In the genomic region with DNA sequence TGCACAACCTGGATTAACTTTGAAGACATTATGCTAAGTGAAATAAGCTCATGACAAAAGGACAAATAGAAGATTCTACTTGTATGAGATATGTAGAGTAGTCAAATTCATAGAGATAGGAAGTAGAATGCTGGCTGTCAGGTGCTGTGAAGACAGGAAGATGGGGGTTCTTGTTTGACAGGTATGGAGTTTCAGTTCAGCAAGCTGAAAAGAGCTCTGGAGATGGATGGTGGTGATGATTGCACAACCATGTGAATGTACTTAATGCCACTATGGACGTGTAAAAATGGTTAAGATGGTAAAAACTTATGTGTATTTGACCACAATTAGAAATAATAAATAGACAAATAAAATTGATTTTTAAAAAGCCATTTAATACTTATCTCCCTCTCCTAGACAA, we compare ENCODE assay signal across 2 cellular contexts.
A peak's percentile ranks its signal among the peaks of the same experiment; 100 is the strongest.
TF ChIP-seq lines count a peak whose summit lies in the region.

No MANE protein-coding gene starts in this region.

TF ChIP-seq in GM12878, 131 proteins besides CTCF, POLR2A, EP300 and RAD21 (continued from another document):
- TF ChIP-seq CEBPB (IDR thresholded peaks at IDR 0.05; ENCODE audit: borderline replicate concordance in 1 of 2, low read depth in 2 of 2, low read length in 2 of 2): peak in 1 of 2 experiments; percentile 66; a peak in 1 of 4 replicates

TF ChIP-seq in WTC11, 78 proteins besides CTCF, POLR2A, EP300 and RAD21 (continued from another document):
- TF ChIP-seq, protein P1, sequence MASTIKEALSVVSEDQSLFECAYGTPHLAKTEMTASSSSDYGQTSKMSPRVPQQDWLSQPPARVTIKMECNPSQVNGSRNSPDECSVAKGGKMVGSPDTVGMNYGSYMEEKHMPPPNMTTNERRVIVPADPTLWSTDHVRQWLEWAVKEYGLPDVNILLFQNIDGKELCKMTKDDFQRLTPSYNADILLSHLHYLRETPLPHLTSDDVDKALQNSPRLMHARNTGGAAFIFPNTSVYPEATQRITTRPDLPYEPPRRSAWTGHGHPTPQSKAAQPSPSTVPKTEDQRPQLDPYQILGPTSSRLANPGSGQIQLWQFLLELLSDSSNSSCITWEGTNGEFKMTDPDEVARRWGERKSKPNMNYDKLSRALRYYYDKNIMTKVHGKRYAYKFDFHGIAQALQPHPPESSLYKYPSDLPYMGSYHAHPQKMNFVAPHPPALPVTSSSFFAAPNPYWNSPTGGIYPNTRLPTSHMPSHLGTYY (CRISPR knock-in tag; IDR thresholded peaks at IDR 0.05): no peak
- no peak for TF ChIP-seq SOX15 (CRISPR knock-in tag; IDR thresholded peaks at IDR 0.05)
- no peak for TF ChIP-seq ZNF317 (CRISPR knock-in tag; IDR thresholded peaks at IDR 0.05; ENCODE audit: borderline replicate concordance, low read depth)
- TF ChIP-seq JUN (CRISPR knock-in tag; IDR thresholded peaks at IDR 0.05): no peak
- no peak for TF ChIP-seq TEAD4 (CRISPR knock-in tag; IDR thresholded peaks at IDR 0.05)
